Comparison of ENCODE assay signal across 9 cellular contexts in the genomic region with DNA sequence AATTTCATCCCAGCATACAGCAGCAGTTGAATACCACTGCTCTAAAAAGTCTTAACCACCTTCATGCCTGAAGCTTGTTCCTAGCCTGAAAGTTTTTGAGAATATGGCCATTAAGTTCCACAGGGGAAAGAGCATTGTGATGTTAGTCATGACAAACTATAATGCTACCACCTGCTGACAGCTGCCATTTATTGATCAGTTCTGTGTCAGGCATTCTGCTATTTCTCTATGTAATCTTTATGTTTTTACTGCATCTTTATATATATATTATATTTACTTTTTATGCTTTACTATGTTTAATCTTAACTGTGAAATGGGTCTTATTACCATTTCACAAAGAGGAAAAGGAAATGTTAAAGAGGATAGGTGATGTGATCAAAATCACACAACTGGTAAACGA. TPM values are rescaled to one million over a fixed set of nuclear protein-coding genes. Genes with fewer than 3 reads are reported as not detected.
"Had no signal": no experiment of that assay in that cellular context is flagged by ENCODE, and none has a peak within 500 bp of the region (broad histone marks: within the 10 kb centered on the region; RNA-seq: fewer than 3 reads in every experiment).

No MANE protein-coding gene starts in this region.

- H3K27ac ChIP-seq: HL-60 had no signal

- H3K4me3 ChIP-seq: GM23338, HAP-1 had no signal

- H3K36me3 ChIP-seq: HAP-1 had no signal

- ATAC-seq: GM23338, HCT116, HepG2 had no signal

- H3K4me2 ChIP-seq: GM23338 had no signal

- H3K9me3 ChIP-seq: HAP-1 had no signal

- FAIRE-seq: HepG2 had no signal

- H2AFZ ChIP-seq: GM23338 had no signal

- DNase-seq: H7, KBM-7 had no signal

RNA-seq across cellular contexts. Expression of a gene that starts 54.0 kb away (rescaled TPM):
- total RNA-seq: GM23338, H4, H7, HepG2 had no signal
- polyA plus RNA-seq: HepG2, IgD-negative memory B cell had no signal
